Comparison of ENCODE assay signal across 22 cellular contexts in the genomic region with DNA sequence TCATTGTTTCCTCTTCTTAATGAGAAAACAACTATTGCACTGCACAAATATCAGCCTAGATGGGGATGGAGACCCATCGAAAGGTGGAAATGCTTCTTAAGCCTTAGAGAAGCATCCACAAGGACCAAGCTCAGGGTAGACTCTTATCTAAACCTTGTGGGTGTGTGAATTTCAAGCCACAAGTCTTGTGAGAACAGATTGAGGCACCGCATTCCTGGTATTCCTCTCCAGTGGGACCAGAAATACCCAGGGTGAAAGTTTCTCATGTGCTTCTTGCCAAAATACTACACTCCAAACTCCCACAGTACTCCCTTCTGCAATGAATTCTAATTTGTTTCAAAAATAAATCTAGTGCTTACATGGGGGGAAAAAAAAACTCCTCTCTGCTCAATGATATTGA.
DNase-seq lines count a peak whose midpoint lies in the region; ATAC-seq and TF ChIP-seq lines count a peak whose summit lies in the region.
"Had no signal": no experiment of that assay in that cellular context is flagged by ENCODE, and none has a peak within 500 bp of the region (broad histone marks: within the 10 kb centered on the region; RNA-seq: fewer than 3 reads in every experiment).

No MANE protein-coding gene starts in this region.

- H3K4me1 ChIP-seq in adipocyte (ENCODE audit: control insufficient read depth, insufficient read depth, low read length) (peaks cover 13% of the 10 kb centered on the region), foreskin keratinocyte (no peaks in the 10 kb centered on the region), trophoblast cell (ENCODE audit: control insufficient read depth in 1 of 2, insufficient read depth in 2 of 2, low read length in 2 of 2) (peaks cover 2 to 5% of the 10 kb centered on the region in 2 experiments), esophagus squamous epithelium (peaks cover 0 to 16% (median 3%) of the 10 kb centered on the region in 3 donors)
- H3K4me1 ChIP-seq: right atrium auricular region had no signal

- no peak overlapping the region for H3K4me2 ChIP-seq in trophoblast cell (ENCODE audit: low read length)

- no peak overlapping the region for H3K14ac ChIP-seq in trophoblast cell (ENCODE audit: low read length)

- H3K36me3 Mint-ChIP-seq in stimulated activated effector memory CD8-positive, alpha-beta T cell treated with anti-CD3 and anti-CD28 coated beads, Interleukin-12 subunit alpha, Interleukin-12 subunit beta, amount 100 ng/mL, for 72 hours = no peaks in the 10 kb centered on the region
- H3K36me3 Mint-ChIP-seq: CD14-positive monocyte, T-cell had no signal

- H3K4me1 Mint-ChIP-seq in stimulated activated effector memory CD8-positive, alpha-beta T cell treated with anti-CD3 and anti-CD28 coated beads, Interleukin-12 subunit alpha, Interleukin-12 subunit beta, amount 100 ng/mL, for 72 hours = no peaks in the 10 kb centered on the region
- H3K4me1 Mint-ChIP-seq: central memory CD8-positive, alpha-beta T cell; T-cell had no signal

- H3K27ac ChIP-seq in foreskin keratinocyte (no peak overlapping the region), trophoblast cell (ENCODE audit: low read depth, low read length) (no peak overlapping the region), esophagus squamous epithelium (no peak overlapping the region)
- H3K27ac ChIP-seq: epithelial cell of prostate, right atrium auricular region, upper lobe of left lung had no signal

- H3K27me3 ChIP-seq in adipocyte (replicated peaks; ENCODE audit: control insufficient read depth, insufficient read depth, low read length) = no peaks in the 10 kb centered on the region
- no peaks in the 10 kb centered on the region for H3K27me3 ChIP-seq in foreskin keratinocyte
- H3K27me3 ChIP-seq in trophoblast cell (ENCODE audit: insufficient read depth, low read length) = no peaks in the 10 kb centered on the region
- no peaks in the 10 kb centered on the region for H3K27me3 ChIP-seq in esophagus squamous epithelium
- H3K27me3 ChIP-seq: right atrium auricular region, upper lobe of left lung had no signal

- no peak overlapping the region for H3K4ac ChIP-seq in trophoblast cell (ENCODE audit: low read depth, low read length)

- WGBS in trophoblast cell (ENCODE audit: extremely low coverage, insufficient coverage, insufficient read length) = no CpG with 5 or more reads among the region's 2 CpGs
- 80 to 93% methylated on average over 2 of the region's 2 CpGs for WGBS in esophagus squamous epithelium, 2 donors

- H3K4me3 ChIP-seq in adipocyte (ENCODE audit: low read length) = no peak overlapping the region
- H3K4me3 ChIP-seq in trophoblast cell (ENCODE audit: low read depth, low read length) = no peak overlapping the region
- no peak overlapping the region for H3K4me3 ChIP-seq in esophagus squamous epithelium
- H3K4me3 ChIP-seq: lung, right atrium auricular region, upper lobe of left lung had no signal

- H3K23ac ChIP-seq in trophoblast cell (ENCODE audit: low read length) = no peak overlapping the region

- peak overlapping the region; percentile 46 for H2BK12ac ChIP-seq in trophoblast cell (ENCODE audit: low read length)

- peak overlapping the region; percentile 11 for H2BK120ac ChIP-seq in trophoblast cell (ENCODE audit: insufficient read depth, low read length, poor library complexity)

- no peak overlapping the region for H3K4me3 Mint-ChIP-seq in stimulated activated effector memory CD8-positive, alpha-beta T cell treated with anti-CD3 and anti-CD28 coated beads, Interleukin-12 subunit alpha, Interleukin-12 subunit beta, amount 100 ng/mL, for 72 hours
- H3K4me3 Mint-ChIP-seq: CD14-positive monocyte; central memory CD8-positive, alpha-beta T cell; T-cell had no signal

- intact Hi-C loops in esophagus squamous epithelium (cut with DNase I) = no loop called here

- no peak for TF ChIP-seq POLR2A in esophagus squamous epithelium (IDR thresholded peaks at IDR 0.05)

- no peak overlapping the region for H2AK5ac ChIP-seq in trophoblast cell (ENCODE audit: low read length)

- no peak overlapping the region for H3K9ac ChIP-seq in adipocyte (ENCODE audit: low read length)
- H3K9ac ChIP-seq in trophoblast cell (ENCODE audit: low read length) = no peak overlapping the region

- no peak overlapping the region for H2BK5ac ChIP-seq in trophoblast cell (ENCODE audit: low read depth, low read length, poor library complexity)

- peaks cover 5% of the 10 kb centered on the region for H3K79me1 ChIP-seq in trophoblast cell (ENCODE audit: low read length)

- no peaks in the 10 kb centered on the region for H3K9me3 ChIP-seq in adipocyte (ENCODE audit: control insufficient read depth, low read length)
- no peaks in the 10 kb centered on the region for H3K9me3 ChIP-seq in trophoblast cell (ENCODE audit: insufficient read depth, low read depth, low read length)
- no peaks in the 10 kb centered on the region for H3K9me3 ChIP-seq in esophagus squamous epithelium
- H3K9me3 ChIP-seq: right atrium auricular region, upper lobe of left lung had no signal

- H4K12ac ChIP-seq in trophoblast cell (ENCODE audit: low read depth, low read length) = no peak overlapping the region

- no peak for ATAC-seq in foreskin keratinocyte
- ATAC-seq in stimulated activated effector memory CD8-positive, alpha-beta T cell treated with anti-CD3 and anti-CD28 coated beads, Interleukin-12 subunit alpha, Interleukin-12 subunit beta, amount 100 ng/mL, for 72 hours = no peak
- ATAC-seq: T-cell had no signal

- H4K91ac ChIP-seq in trophoblast cell (ENCODE audit: low read depth, low read length) = no peak overlapping the region

- H4K8ac ChIP-seq in trophoblast cell (ENCODE audit: low read depth, low read length) = no peak overlapping the region

- H3K36me3 ChIP-seq in adipocyte (ENCODE audit: control insufficient read depth, insufficient read depth, low read length, severe bottlenecking) = no peaks in the 10 kb centered on the region
- peaks cover 0 to 6% of the 10 kb centered on the region in 2 experiments for H3K36me3 ChIP-seq in trophoblast cell (ENCODE audit: control insufficient read depth in 1 of 2, insufficient read depth in 2 of 2, low read length in 2 of 2)
- H3K36me3 ChIP-seq in esophagus squamous epithelium = no peaks in the 10 kb centered on the region
- H3K36me3 ChIP-seq: right atrium auricular region, upper lobe of left lung had no signal

- no peak overlapping the region for H3K27ac Mint-ChIP-seq in stimulated activated effector memory CD8-positive, alpha-beta T cell treated with anti-CD3 and anti-CD28 coated beads, Interleukin-12 subunit alpha, Interleukin-12 subunit beta, amount 100 ng/mL, for 72 hours
- H3K27ac Mint-ChIP-seq: T-cell had no signal

- H3K9me3 Mint-ChIP-seq in stimulated activated effector memory CD8-positive, alpha-beta T cell treated with anti-CD3 and anti-CD28 coated beads, Interleukin-12 subunit alpha, Interleukin-12 subunit beta, amount 100 ng/mL, for 72 hours = peaks cover 9% of the 10 kb centered on the region

- H2AFZ ChIP-seq in trophoblast cell (ENCODE audit: insufficient read depth, low read length, poor library complexity) = no peak overlapping the region

- no peaks in the 10 kb centered on the region for H3K79me2 ChIP-seq in trophoblast cell (ENCODE audit: control insufficient read depth, insufficient read depth, low read length, poor library complexity)

- no peak overlapping the region for H3K18ac ChIP-seq in trophoblast cell (ENCODE audit: low read length)

- TF ChIP-seq CTCF in foreskin keratinocyte (conservative IDR thresholded peaks at IDR 0.05) (peak; percentile 16), esophagus squamous epithelium (IDR thresholded peaks at IDR 0.05) (no peak)

- DNase-seq in DMS114 treated with DMSO at 0.1 percent for 48 hours (lab: John Stamatoyannopoulos, UW; ENCODE audit: unreplicated experiment) (peak; percentile 86), adipocyte (ENCODE audit: low read depth) (peak; percentile 8), foreskin keratinocyte (no peak), trophoblast cell (no peak), NCI-H187 treated with DMSO at 0.1 percent for 48 hours (lab: John Stamatoyannopoulos, UW) (no peak), esophagus squamous epithelium (lab: John Stamatoyannopoulos, UW) (no peak), NCI-H446 treated with DMSO at 0.1 percent for 48 hours (lab: John Stamatoyannopoulos, UW) (no peak)
- DNase-seq in stimulated activated effector memory CD8-positive, alpha-beta T cell treated with anti-CD3 and anti-CD28 coated beads, Interleukin-12 subunit alpha, Interleukin-12 subunit beta, amount 100 ng/mL, for 72 hours (ENCODE audit: low spot score in 2 of 2) = no peak
- DNase-seq: activated CD4-positive, CD25-positive, alpha-beta regulatory T cell treated with anti-CD3 and anti-CD28 coated beads, Interleukin-2, amount 50 U/mL, for 72 hours; activated naive CD4-positive, alpha-beta T cell treated with Interleukin-2 at 50 U/mL for 16 hours; activated T-cell treated with anti-CD3 and anti-CD28 coated beads, Interleukin-2, amount 50 U/mL, for 48 hours; NCI-H1105 treated with DMSO at 0.1 percent for 48 hours; NCI-H2081 treated with DMSO at 0.1 percent for 48 hours; NCI-H69; SHP77; T-cell; upper lobe of left lung had no signal

Comparison
In these comparisons a context has a peak if more than half of its experiments do, and no peak if none do; other contexts are left out.
1. DNase-seq: peak in DMS114 treated with DMSO at 0.1 percent for 48 hours (single experiment) and adipocyte (single experiment); none in foreskin keratinocyte (0 of 2), trophoblast cell (0 of 2), stimulated activated effector memory CD8-positive, alpha-beta T cell treated with anti-CD3 and anti-CD28 coated beads, Interleukin-12 subunit alpha, Interleukin-12 subunit beta, amount 100 ng/mL, for 72 hours (0 of 2), NCI-H187 treated with DMSO at 0.1 percent for 48 hours (single experiment), esophagus squamous epithelium (single experiment) and NCI-H446 treated with DMSO at 0.1 percent for 48 hours (single experiment).